ENCODE assay signal across 11 cellular contexts in the genomic region with DNA sequence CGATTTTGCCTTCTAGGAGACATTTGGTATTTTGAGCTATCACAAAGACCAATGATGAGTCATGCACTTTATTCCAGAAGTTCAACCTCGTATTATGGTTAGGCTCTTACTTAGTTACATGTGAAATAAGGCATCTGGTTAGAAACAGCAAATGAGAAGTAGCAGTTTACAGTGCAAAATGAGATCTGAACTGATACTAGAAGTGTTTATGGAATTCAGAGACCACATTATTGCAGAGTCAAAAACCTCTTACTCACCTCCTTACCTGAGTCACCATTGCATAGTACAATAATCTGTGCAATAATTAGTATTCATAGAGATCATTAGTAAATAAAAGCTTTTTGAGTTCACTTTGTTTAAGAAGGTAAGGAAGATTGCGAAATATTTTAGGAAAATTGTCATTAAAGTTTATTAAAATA. TPM values are rescaled to one million over a fixed set of nuclear protein-coding genes. Genes with fewer than 3 reads are reported as not detected.
DNase-seq lines count a peak whose midpoint lies in the region; ATAC-seq, FAIRE-seq and TF ChIP-seq lines count a peak whose summit lies in the region.
"Had no signal": no experiment of that assay in that cellular context is flagged by ENCODE, and none has a peak within 500 bp of the region (broad histone marks: within the 10 kb centered on the region; RNA-seq: fewer than 3 reads in every experiment).

No MANE protein-coding gene starts in this region.

- H3K4me1 ChIP-seq in GM12878 (ENCODE audit: control insufficient read depth, insufficient read depth, low read length) (no peaks in the 10 kb centered on the region), liver (ENCODE audit: control insufficient read depth in 4 of 4, insufficient read depth in 4 of 4, low read length in 3 of 4) (peaks cover 0 to 6% (median 2%) of the 10 kb centered on the region in 4 donors)

- no TSS peak for BruUV-seq in GM12878 (replicated peaks; lab: Mats Ljungman, UMichigan)

- no peak overlapping the region for H3K9ac ChIP-seq in GM12878 (ENCODE audit: control insufficient read depth, insufficient read depth, low read length)
- no peak overlapping the region for H3K9ac ChIP-seq in liver (ENCODE audit: low read depth in 1 of 2, low read length in 2 of 2)

- SMC1A ChIA-PET in GM12878 (lab: Charles Lee; ENCODE audit: uncharacterized antibody, unreplicated experiment), result interaction anchor here (0.6 to 1.5 kb wide), 3 partner anchors 64 to 163 kb away, joined by 3 read pairs; no protein-coding TSS in a partner anchor

- ATAC-seq in HG03442 (IDR thresholded peaks at IDR 0.05; ENCODE audit: unreplicated experiment) (peak; percentile 47), GM12878 (peak; percentile 31), GM18873 (IDR thresholded peaks at IDR 0.05; ENCODE audit: low FRiP score, unreplicated experiment) (no peak), GM21360 (IDR thresholded peaks at IDR 0.05; ENCODE audit: unreplicated experiment) (no peak)

- DNase-seq in Daoy (ENCODE audit: low read depth) (peak; percentile 2), GM12878 (ENCODE audit: low read depth, low spot score) (no peak), germinal center (ENCODE audit: low spot score) (no peak), MG63 (no peak)
- DNase-seq: effector CD8-positive, alpha-beta T cell; stimulated activated CD4-positive, alpha-beta T cell treated with anti-CD3 and anti-CD28 coated beads, Interleukin-1b, Interleukin-23, amount 100 ng/mL, for 48 hours; transverse colon had no signal

- no peak for TF ChIP-seq POLR2A in GM12878 (IDR thresholded peaks at IDR 0.05; ENCODE audit: low read depth, low read length)

- H3K4me3 ChIP-seq in GM12878 (no peak overlapping the region), liver (ENCODE audit: low read depth in 1 of 3, low read length in 3 of 3) (no peak overlapping the region), MG63 (no peak overlapping the region)
- H3K4me3 ChIP-seq: transverse colon had no signal

- intact Hi-C loops in GM12878 (cut with micrococcal nuclease; ENCODE audit: unreplicated experiment), result no loop called here

- H3K36me3 ChIP-seq in GM12878 (ENCODE audit: control insufficient read depth in 2 of 2, insufficient read depth in 2 of 2, low read length in 1 of 2) (peaks cover 0 to 6% of the 10 kb centered on the region in 2 experiments; a peak in 1 of 4 replicates), liver (ENCODE audit: control insufficient read depth in 4 of 4, insufficient read depth in 3 of 4, low read depth in 1 of 4, low read length in 3 of 4) (peaks cover 0 to 25% (median 12%) of the 10 kb centered on the region in 4 donors), MG63 (peaks cover 27% of the 10 kb centered on the region)
- H3K36me3 ChIP-seq: transverse colon had no signal

- TF ChIP-seq RAD21 in GM12878 (IDR thresholded peaks at IDR 0.05; ENCODE audit: insufficient read depth, low read depth, low read length) (no peak), liver (IDR thresholded peaks at IDR 0.05) (no peak)

- RAD21 ChIA-PET in GM12878 (lab: Charles Lee; ENCODE audit: unreplicated experiment), result no interaction called here

- H2AFZ ChIP-seq in GM12878 (ENCODE audit: control insufficient read depth, low read depth, low read length), result no peak overlapping the region

- no peak overlapping the region for H3K4me2 ChIP-seq in GM12878 (ENCODE audit: control insufficient read depth, insufficient read depth)

- POLR2A ChIA-PET in GM12878 (lab: Charles Lee), result interaction anchor here (1.3 kb wide), 1 partner anchor 33 kb away, joined by 3 read pairs; no protein-coding TSS in a partner anchor

- no peak for FAIRE-seq in GM12878 (lab: Jason Lieb, UNC)

- H3K79me2 ChIP-seq in GM12878 (ENCODE audit: control insufficient read depth, insufficient read depth, low read length), result peaks cover 18% of the 10 kb centered on the region

- H3K27me3 ChIP-seq in GM12878 (replicated peaks in 1 of 2; ENCODE audit: control insufficient read depth in 2 of 2, insufficient read depth in 2 of 2, low read length in 1 of 2), result no peaks in the 10 kb centered on the region
- no peaks in the 10 kb centered on the region for H3K27me3 ChIP-seq in liver (ENCODE audit: control insufficient read depth in 4 of 4, insufficient read depth in 4 of 4, low read length in 3 of 4)
- no peaks in the 10 kb centered on the region for H3K27me3 ChIP-seq in MG63
- H3K27me3 ChIP-seq: transverse colon had no signal

- in situ Hi-C loops in GM12878 (cut with MboI), result no loop called here

- CTCF ChIA-PET in GM12878 (lab: Yijun Ruan, JAX), result no interaction called here

- no peak overlapping the region for H3K27ac ChIP-seq in GM12878 (ENCODE audit: control insufficient read depth, insufficient read depth)
- H3K27ac ChIP-seq in liver (ENCODE audit: low read depth in 1 of 2, low read length in 2 of 2), result no peak overlapping the region
- H3K27ac ChIP-seq: transverse colon had no signal

- 85% methylated on average over 3 of the region's 3 CpGs for WGBS in GM12878 (ENCODE audit: insufficient coverage, insufficient replicate concordance, low lambda C conversion rate, missing lambda C conversion rate)
- WGBS in liver, result 68% methylated on average over 3 of the region's 3 CpGs

- no peaks in the 10 kb centered on the region for H4K20me1 ChIP-seq in GM12878 (ENCODE audit: control insufficient read depth, insufficient read depth)

- TF ChIP-seq CTCF in GM12878 (IDR thresholded peaks at IDR 0.05 in 2 of 3, conservative IDR thresholded peaks at IDR 0.05 in 1 of 3; ENCODE audit: control insufficient read depth in 2 of 3, extremely low read depth in 1 of 3, insufficient read depth in 1 of 3, low read depth in 3 of 3, low read length in 3 of 3), result no peak
- no peak for TF ChIP-seq CTCF in liver (IDR thresholded peaks at IDR 0.05; ENCODE audit: low read depth, low read length, missing input control)

- H3K9me3 ChIP-seq in GM12878 (replicated peaks; ENCODE audit: control insufficient read depth, insufficient read depth, low read length) (no peaks in the 10 kb centered on the region), liver (ENCODE audit: control insufficient read depth in 4 of 4, low read length in 3 of 4) (no peaks in the 10 kb centered on the region), MG63 (no peaks in the 10 kb centered on the region)
- H3K9me3 ChIP-seq: transverse colon had no signal

- no peak for TF ChIP-seq EP300 in GM12878 (IDR thresholded peaks at IDR 0.05; ENCODE audit: borderline replicate concordance in 1 of 2, control insufficient read depth in 1 of 2, low read depth in 2 of 2, low read length in 2 of 2)

TF ChIP-seq in GM12878, 131 proteins besides CTCF, POLR2A, EP300 and RAD21 (continues in another document):
- TF ChIP-seq SREBF2 (IDR thresholded peaks at IDR 0.05; ENCODE audit: low read length), result no peak

TF ChIP-seq in liver, 16 proteins besides CTCF, POLR2A, EP300 and RAD21:
- TF ChIP-seq JUND (IDR thresholded peaks at IDR 0.05), result peak in 1 of 2 donors; percentile 29
- TF ChIP-seq, protein P1, sequence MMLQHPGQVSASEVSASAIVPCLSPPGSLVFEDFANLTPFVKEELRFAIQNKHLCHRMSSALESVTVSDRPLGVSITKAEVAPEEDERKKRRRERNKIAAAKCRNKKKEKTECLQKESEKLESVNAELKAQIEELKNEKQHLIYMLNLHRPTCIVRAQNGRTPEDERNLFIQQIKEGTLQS (IDR thresholded peaks at IDR 0.05), result peak; percentile 21
- TF ChIP-seq NR2F2 (IDR thresholded peaks at IDR 0.05), result no peak
- TF ChIP-seq FOXA2 (IDR thresholded peaks at IDR 0.05), result no peak
- peak in 1 of 2 donors; percentile 15 for TF ChIP-seq HNF4A (conservative IDR thresholded peaks at IDR 0.05)
- no peak for TF ChIP-seq GABPA (IDR thresholded peaks at IDR 0.05 in 1 of 2, conservative IDR thresholded peaks at IDR 0.05 in 1 of 2)
- no peak for TF ChIP-seq FOXA1 (IDR thresholded peaks at IDR 0.05)
- no peak for TF ChIP-seq HNF4G (IDR thresholded peaks at IDR 0.05)
- TF ChIP-seq TAF1 (conservative IDR thresholded peaks at IDR 0.05), result no peak

RNA-seq across cellular contexts. Expression of gene SEC24B, which starts 38.7 kb away (rescaled TPM):
- 4.9 and 7.0 TPM in 2 replicates for total RNA-seq in Daoy (2014; rRNA removed; shearing (Covaris generic))
- total RNA-seq in GM12878 (2013; cell fraction: nucleolus; rRNA removed), result 52.5 and 54.5 TPM in 2 replicates
- total RNA-seq in GM12878 (2014; rRNA removed), result 11.3 and 12.9 TPM in 2 replicates
- 16.0 and 16.1 TPM in 2 replicates for total RNA-seq in GM12878 (2014; rRNA removed; fragmentation: Illumina TruSeq; extraction: Trizol)
- 17.9 and 19.2 TPM in 2 replicates for total RNA-seq in GM12878 (2021)
- 7.5 TPM for polyA plus RNA-seq in GM12878 (2011; ENCODE audit: low read depth)
- polyA plus RNA-seq in GM12878 (2011; rRNA removed), result 36.2 and 43.2 TPM in 2 replicates
- 36.2 and 38.2 TPM in 2 replicates for polyA plus RNA-seq in GM12878 (2011; cell fraction: cytosol; rRNA removed)
- polyA plus RNA-seq in GM12878 (2011; cell fraction: nucleus; rRNA removed), result 32.3 and 40.4 TPM in 2 replicates
- 9.1 and 14.4 TPM in 2 replicates for polyA plus RNA-seq in GM12878 (2012)
- polyA plus RNA-seq in GM12878 (2014; fragmentation: Illumina TruSeq; extraction: Trizol), result 24.5 and 26.5 TPM in 2 replicates
- polyA plus RNA-seq in GM12878 (2014; fragmentation: Nextera tagmentation; extraction: Ambion mirVana), result 1 to 10 TPM; 6.4 to 8.1 TPM
- 15.9 and 16.0 TPM in 2 replicates for polyA plus RNA-seq in GM12878 (2014; rRNA removed)
- polyA plus RNA-seq in GM12878 (2016; fragmentation: Nextera tagmentation; extraction: Ambion mirVana), result 10 to 100 TPM; 15.7 to 16.6 TPM
- polyA minus RNA-seq in GM12878 (2011; rRNA and poly(A)+ RNA removed), result 108 and 136 TPM in 2 replicates
- 23.0 and 23.7 TPM in 2 replicates for polyA minus RNA-seq in GM12878 (2011; cell fraction: cytosol; rRNA and poly(A)+ RNA removed)
- polyA minus RNA-seq in GM12878 (2011; cell fraction: nucleus; rRNA and poly(A)+ RNA removed), result 48.2 and 65.2 TPM in 2 replicates
- 10 to 100 TPM; 12.2 to 38.2 TPM for total RNA-seq in liver
- polyA plus RNA-seq in liver, result 10 to 100 TPM; 13.9 to 18.8 TPM
- total RNA-seq in MG63 (2014; rRNA removed; shearing (Covaris generic); ENCODE audit: low replicate concordance), result 7.6 and 8.1 TPM in 2 replicates

Comparison
In these comparisons a context has a peak if more than half of its experiments do, and no peak if none do; other contexts are left out.
1. ATAC-seq: peak in HG03442 (single experiment) and GM12878 (single experiment); none in GM18873 (single experiment) and GM21360 (single experiment).